Comparison of ENCODE assay signal across 12 cellular contexts in the genomic region with DNA sequence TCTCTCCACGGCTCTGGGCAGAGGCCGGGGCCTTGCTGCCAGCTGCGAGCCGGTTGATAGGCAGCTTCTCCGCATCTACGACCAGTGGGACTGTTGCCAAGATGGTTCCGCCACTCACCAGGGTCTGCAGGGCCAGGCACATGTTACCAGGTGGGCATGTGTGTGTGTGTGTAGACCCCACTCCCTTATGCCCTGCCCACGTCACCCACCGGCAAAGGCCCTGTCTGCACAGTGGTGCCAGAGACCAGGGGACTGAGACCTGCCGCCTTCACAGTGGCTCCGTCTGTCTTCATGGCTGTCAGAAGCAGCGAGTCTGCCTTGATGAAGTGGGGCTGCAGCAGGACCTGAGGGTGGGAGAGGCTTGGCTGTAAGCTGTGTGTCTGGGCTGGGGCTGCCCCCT. TPM values are rescaled to one million over a fixed set of nuclear protein-coding genes. Genes with fewer than 3 reads are reported as not detected.
DNase-seq lines count a peak whose midpoint lies in the region; ATAC-seq and TF ChIP-seq lines count a peak whose summit lies in the region.
"Had no signal": no experiment of that assay in that cellular context is flagged by ENCODE, and none has a peak within 500 bp of the region (broad histone marks: within the 10 kb centered on the region; RNA-seq: fewer than 3 reads in every experiment).

No MANE protein-coding gene starts in this region.

- H3K4me2 ChIP-seq in Karpas-422 (ENCODE audit: low read depth, low read length, poor library complexity, severe bottlenecking) = no peak overlapping the region
- no peak overlapping the region for H3K4me2 ChIP-seq in osteoblast (ENCODE audit: insufficient read depth, low read length)

- peaks cover 38% of the 10 kb centered on the region for H4K20me1 ChIP-seq in Karpas-422 (ENCODE audit: insufficient read depth, low read depth, low read length)
- peaks cover 51% of the 10 kb centered on the region for H4K20me1 ChIP-seq in osteoblast (ENCODE audit: insufficient read depth, low read length)

- H3K27me3 ChIP-seq in Karpas-422 (ENCODE audit: low read length) (no peaks in the 10 kb centered on the region), osteoblast (ENCODE audit: insufficient read depth, low read length) (no peaks in the 10 kb centered on the region)
- H3K27me3 ChIP-seq: heart left ventricle had no signal

- H3K4me3 ChIP-seq in Karpas-422 (ENCODE audit: low read length) (no peak overlapping the region), osteoblast (ENCODE audit: insufficient read depth, low read length) (no peak overlapping the region)
- H3K4me3 ChIP-seq: heart left ventricle had no signal

- ATAC-seq in HG02588 (IDR thresholded peaks at IDR 0.05; ENCODE audit: unreplicated experiment) (no peak), HG03196 (IDR thresholded peaks at IDR 0.05; ENCODE audit: unreplicated experiment) (no peak)

- DNase-seq in CD14-positive monocyte (ENCODE audit: low spot score) = no peak
- no peak for DNase-seq in Karpas-422
- no peak for DNase-seq in caudate nucleus (lab: John Stamatoyannopoulos, UW)
- peak; percentile 88 for DNase-seq in osteoblast (ENCODE audit: insufficient read length, low spot score, missing footprints)
- DNase-seq in foreskin melanocyte = no peak
- no peak for DNase-seq in stimulated activated naive CD4-positive, alpha-beta T cell (lab: John Stamatoyannopoulos, UW)
- DNase-seq: NCI-H1105, NCI-H510A had no signal

- H3K9ac ChIP-seq in Karpas-422 (ENCODE audit: low read length) = no peak overlapping the region

- intact Hi-C loops in CD14-positive monocyte (cut with micrococcal nuclease) = loop anchor here (2.0 to 10.0 kb wide), 2 partner anchors 20 to 206 kb away; no protein-coding TSS in a partner anchor

- H3K27me3 Mint-ChIP-seq in CD14-positive monocyte (ENCODE audit: low read depth in 3 of 3) = peaks cover 2 to 12% (median 3%) of the 10 kb centered on the region in 3 donors
- H3K27me3 Mint-ChIP-seq: activated naive CD4-positive, alpha-beta T cell treated with anti-CD3 and anti-CD28 coated beads, Interleukin-2, amount 50 U/mL, for 24 hours had no signal

- no peaks in the 10 kb centered on the region for H3K36me3 ChIP-seq in Karpas-422 (ENCODE audit: insufficient read depth, low read length)
- peaks cover 25% of the 10 kb centered on the region for H3K36me3 ChIP-seq in osteoblast (ENCODE audit: insufficient read depth, low read length)

- H3K4me1 Mint-ChIP-seq in CD14-positive monocyte = peaks cover 47% of the 10 kb centered on the region

- no peaks in the 10 kb centered on the region for H3K9me2 ChIP-seq in Karpas-422 (replicated peaks; ENCODE audit: insufficient read depth, low read length)

- H2AFZ ChIP-seq in Karpas-422 (ENCODE audit: low read length) = no peak overlapping the region
- H2AFZ ChIP-seq in osteoblast (ENCODE audit: low read length) = no peak overlapping the region

- H3K9me3 ChIP-seq in Karpas-422 (ENCODE audit: low read length) (no peaks in the 10 kb centered on the region), osteoblast (ENCODE audit: low read depth, low read length) (no peaks in the 10 kb centered on the region)
- H3K9me3 ChIP-seq: heart left ventricle had no signal

- H3K4me1 ChIP-seq in Karpas-422 (ENCODE audit: low read length) (peaks cover 61% of the 10 kb centered on the region), osteoblast (ENCODE audit: insufficient read depth, low read length) (peaks cover 29% of the 10 kb centered on the region)

- H3K4me3 Mint-ChIP-seq in CD14-positive monocyte = no peak overlapping the region

- TF ChIP-seq CTCF in CD14-positive monocyte (IDR thresholded peaks at IDR 0.05) (no peak), osteoblast (IDR thresholded peaks at IDR 0.05; ENCODE audit: extremely low read depth, low read depth, low read length) (no peak)

- H3K27ac Mint-ChIP-seq in CD14-positive monocyte = peak overlapping the region in 6 of 7 donors; percentile 13 to 80 (median 60)

- peaks cover 30% of the 10 kb centered on the region for H3K79me2 ChIP-seq in Karpas-422 (ENCODE audit: low read length)
- peaks cover 29% of the 10 kb centered on the region for H3K79me2 ChIP-seq in osteoblast (ENCODE audit: insufficient read depth, low read length)

- peaks cover 0 to 2% (median 0%) of the 10 kb centered on the region in 7 donors for H3K9me3 Mint-ChIP-seq in CD14-positive monocyte
- H3K9me3 Mint-ChIP-seq: activated naive CD4-positive, alpha-beta T cell treated with anti-CD3 and anti-CD28 coated beads, Interleukin-2, amount 50 U/mL, for 24 hours had no signal

- H3K27ac ChIP-seq in Karpas-422 (ENCODE audit: low read length) (peak overlapping the region; percentile 75; the same call in 1 of the 2 replicates), caudate nucleus (ENCODE audit: low read depth, low read length) (peak overlapping the region; percentile 93), osteoblast (ENCODE audit: low read depth, low read length) (no peak overlapping the region)
- H3K27ac ChIP-seq: heart left ventricle had no signal

- H3K36me3 Mint-ChIP-seq in CD14-positive monocyte = peaks cover 58 to 73% of the 10 kb centered on the region in 2 donors

RNA-seq across cellular contexts. Expression of a gene that starts 17.7 kb away (rescaled TPM):
- polyA plus RNA-seq in CD14-positive monocyte = 10 to 100 TPM in 1 of 2 donors, 1 to 10 TPM in 1; 7.6 to 10.5 TPM
- total RNA-seq in Karpas-422 (2014; rRNA removed; shearing (Covaris generic); ENCODE audit: low replicate concordance) = 52.0 and 103 TPM in 2 replicates
- total RNA-seq in osteoblast = 115 and 133 TPM in 2 replicates
